Comparison of ENCODE assay signal across 8 cellular contexts in the genomic region with DNA sequence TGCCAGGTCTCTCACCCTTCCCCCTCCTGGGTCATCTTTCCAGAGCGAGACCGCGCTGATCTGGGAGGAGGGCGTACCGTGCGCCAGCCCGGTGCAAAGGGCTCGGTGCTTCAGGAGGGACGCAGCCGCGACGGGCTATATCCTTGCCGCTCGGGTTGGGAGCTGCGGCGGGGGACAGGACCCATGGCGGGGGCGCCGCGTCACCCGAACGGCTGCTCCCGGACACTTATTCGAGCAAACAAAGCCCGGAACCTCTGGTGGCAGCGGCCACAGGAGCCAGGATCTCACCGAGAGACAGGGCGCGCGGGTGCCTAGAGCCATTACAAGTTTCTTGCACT. TPM values are rescaled to one million over a fixed set of nuclear protein-coding genes. Genes with fewer than 3 reads are reported as not detected.
A peak's percentile ranks its signal among the peaks of the same experiment; 100 is the strongest.
DNase-seq lines count a peak whose midpoint lies in the region; ATAC-seq and TF ChIP-seq lines count a peak whose summit lies in the region.

No MANE protein-coding gene starts in this region.

- DNase-seq in COLO668 (lab: John Stamatoyannopoulos, UW; ENCODE audit: unreplicated experiment) (peak; percentile 63), choroid plexus epithelial cell (ENCODE audit: low read depth) (peak; percentile 11), medulla oblongata (ENCODE audit: extremely low spot score) (peak; percentile 41), GM19240 (ENCODE audit: insufficient read length, low spot score) (no peak), mesenteric fat pad (ENCODE audit: low spot score) (no peak)

- peaks cover 64% of the 10 kb centered on the region for H3K27me3 Mint-ChIP-seq in IgD-negative memory B cell

- peaks cover 68% of the 10 kb centered on the region for H3K27me3 ChIP-seq in thymus (ENCODE audit: control insufficient read depth, insufficient read depth)

- 2% methylated on average over 30 of the region's 30 CpGs for WGBS in thymus

- ATAC-seq in HG03097 (IDR thresholded peaks at IDR 0.05; ENCODE audit: low FRiP score, unreplicated experiment), result no peak

- H3K36me3 Mint-ChIP-seq in IgD-negative memory B cell, result no peaks in the 10 kb centered on the region

- no peaks in the 10 kb centered on the region for H3K4me1 ChIP-seq in thymus (ENCODE audit: control insufficient read depth, insufficient read depth, low read length)

- H3K36me3 ChIP-seq in thymus (ENCODE audit: control insufficient read depth, insufficient read depth), result no peaks in the 10 kb centered on the region

- peak overlapping the region; percentile 70 to 91 (median 80) for H3K4me3 Mint-ChIP-seq in IgD-negative memory B cell

- no peak overlapping the region for H3K27ac Mint-ChIP-seq in IgD-negative memory B cell

- TF ChIP-seq CTCF in choroid plexus epithelial cell (conservative IDR thresholded peaks at IDR 0.05; ENCODE audit: low read depth, low read length), result no peak

- H3K9me3 ChIP-seq in thymus (ENCODE audit: control insufficient read depth), result no peaks in the 10 kb centered on the region

- H3K4me3 ChIP-seq in choroid plexus epithelial cell (ENCODE audit: low read depth, low read length), result peak overlapping the region; percentile 68
- peak overlapping the region; percentile 52 for H3K4me3 ChIP-seq in thymus (ENCODE audit: low read length)

- H3K27ac ChIP-seq in thymus (ENCODE audit: low read depth), result peak overlapping the region; percentile 8

- peaks cover 18 to 39% (median 26%) of the 10 kb centered on the region in 3 donors for H3K4me1 Mint-ChIP-seq in IgD-negative memory B cell

- peaks cover 0 to 4% (median 0%) of the 10 kb centered on the region in 3 donors for H3K9me3 Mint-ChIP-seq in IgD-negative memory B cell

RNA-seq across cellular contexts. Expression of a gene that starts 1.4 kb away (rescaled TPM):
- 1.2 TPM for polyA plus RNA-seq in IgD-negative memory B cell
- 3.6 TPM for polyA plus RNA-seq in thymus
- total RNA-seq in mesenteric fat pad, result 24.0 TPM

Comparison
In these comparisons a context has a peak if more than half of its experiments do, and no peak if none do; other contexts are left out.
1. DNase-seq: peak in COLO668 (single experiment), choroid plexus epithelial cell (single experiment) and medulla oblongata (single experiment); none in GM19240 (single experiment) and mesenteric fat pad (single experiment).